ENCODE assay signal across 31 cellular contexts in the genomic region with DNA sequence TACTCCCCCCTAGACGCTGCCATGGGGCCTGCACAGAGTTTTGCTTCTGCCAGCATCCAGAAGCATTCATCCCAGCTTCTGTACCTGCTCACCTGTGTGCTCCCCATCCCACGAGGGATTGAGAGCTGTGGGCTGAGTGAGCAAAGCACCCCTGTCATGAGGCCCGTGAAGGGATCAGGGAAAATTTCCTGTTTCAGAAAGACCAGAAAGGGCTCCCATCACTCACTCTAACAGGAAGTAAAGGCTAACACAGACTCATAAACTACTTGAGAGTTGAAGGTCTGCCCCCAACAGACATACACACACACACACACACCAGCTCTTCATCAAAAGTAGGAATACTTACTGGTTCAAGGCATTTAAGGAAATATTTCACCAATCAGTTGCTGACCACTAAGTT.
"Had no signal": no experiment of that assay in that cellular context is flagged by ENCODE, and none has a peak within 500 bp of the region (broad histone marks: within the 10 kb centered on the region; RNA-seq: fewer than 3 reads in every experiment).

No MANE protein-coding gene starts in this region.

- H3K27ac Mint-ChIP-seq: activated CD4-positive, alpha-beta memory T cell treated with anti-CD3 and anti-CD28 coated beads for 36 hours; activated CD4-positive, alpha-beta T cell treated with anti-CD3 and anti-CD28 coated beads for 36 hours; activated CD4-positive, alpha-beta T cell treated with anti-CD3 and anti-CD28 coated beads, Interleukin-2, amount 10 ng/mL, durations not matched to agents 24 days and 14 days; activated naive CD4-positive, alpha-beta T cell treated with anti-CD3 and anti-CD28 coated beads, Interleukin-2, amount 10 ng/mL, durations not matched to agents 7 days and 5 days; activated naive CD4-positive, alpha-beta T cell treated with anti-CD3 and anti-CD28 coated beads, Interleukin-2, amount 50 U/mL, for 72 hours; activated naive CD8-positive, alpha-beta T cell treated with anti-CD3 and anti-CD28 coated beads, Interleukin-2, amount 10 ng/mL, durations not matched to agents 7 days and 5 days; activated T-cell treated with anti-CD3 and anti-CD28 coated beads, Interleukin-2, amount 50 U/mL, for 24 hours; activated T-cell treated with anti-CD3 and anti-CD28 coated beads, Interleukin-2, amount 50 U/mL, for 72 hours; brain; dendritic cell treated with granulocyte-macrophage colony-stimulating factor and Interleukin-4, amounts not matched to agents 40 ng/mL and 50 ng/mL, for 4 days; endodermal cell had no signal

- H3K9me3 Mint-ChIP-seq: activated CD4-positive, alpha-beta T cell treated with anti-CD3 and anti-CD28 coated beads, Interleukin-2, amount 10 ng/mL, durations not matched to agents 24 days and 14 days; activated naive CD8-positive, alpha-beta T cell treated with anti-CD3 and anti-CD28 coated beads, Interleukin-2, amount 10 ng/mL, durations not matched to agents 7 days and 5 days; activated T-cell treated with anti-CD3 and anti-CD28 coated beads, Interleukin-2, amount 50 U/mL, for 72 hours had no signal

- H3K27ac ChIP-seq: ascending aorta, breast epithelium, cardiac muscle cell, coronary artery, dorsolateral prefrontal cortex, esophagus muscularis mucosa, foreskin keratinocyte, gastrocnemius medialis had no signal

- H3K36me3 Mint-ChIP-seq: activated CD4-positive, alpha-beta memory T cell treated with anti-CD3 and anti-CD28 coated beads for 36 hours; activated naive CD4-positive, alpha-beta T cell treated with anti-CD3 and anti-CD28 coated beads, Interleukin-2, amount 10 ng/mL, durations not matched to agents 7 days and 5 days; activated naive CD8-positive, alpha-beta T cell treated with anti-CD3 and anti-CD28 coated beads, Interleukin-2, amount 10 ng/mL, durations not matched to agents 7 days and 5 days; brain had no signal

- H3K9me3 ChIP-seq: gastrocnemius medialis had no signal

- H3K4me3 ChIP-seq: ascending aorta, breast epithelium, cardiac muscle cell, coronary artery, dorsolateral prefrontal cortex, esophagus muscularis mucosa, gastrocnemius medialis had no signal

- ATAC-seq: activated CD4-positive, alpha-beta T cell treated with anti-CD3 and anti-CD28 coated beads for 36 hours; activated naive CD4-positive, alpha-beta T cell treated with anti-CD3 and anti-CD28 coated beads, Interleukin-2, amount 50 U/mL, for 72 hours; activated T-cell treated with anti-CD3 and anti-CD28 coated beads, Interleukin-2, amount 50 U/mL, for 72 hours; foreskin keratinocyte; gastrocnemius medialis had no signal

- DNase-seq: activated CD4-positive, alpha-beta memory T cell treated with anti-CD3 and anti-CD28 coated beads for 36 hours; activated CD4-positive, alpha-beta T cell treated with anti-CD3 and anti-CD28 coated beads for 36 hours; activated CD4-positive, alpha-beta T cell treated with anti-CD3 and anti-CD28 coated beads, Interleukin-2, amount 10 ng/mL, durations not matched to agents 24 days and 14 days; activated CD4-positive, CD25-positive, alpha-beta regulatory T cell; activated CD4-positive, CD25-positive, alpha-beta regulatory T cell treated with anti-CD3 and anti-CD28 coated beads, Interleukin-2, amount 50 U/mL, for 72 hours; activated CD8-positive, alpha-beta memory T cell treated with anti-CD3 and anti-CD28 coated beads, Interleukin-2, amount 50 U/mL, for 48 hours; activated gamma-delta T cell; activated naive CD4-positive, alpha-beta T cell; activated naive CD4-positive, alpha-beta T cell treated with anti-CD3 and anti-CD28 coated beads, Interleukin-2, amount 10 ng/mL, durations not matched to agents 7 days and 5 days; activated naive CD8-positive, alpha-beta T cell treated with anti-CD3 and anti-CD28 coated beads, Interleukin-2, amount 10 ng/mL, durations not matched to agents 7 days and 5 days; activated T-cell treated with anti-CD3 and anti-CD28 coated beads for 4 hours; activated T-cell treated with anti-CD3 and anti-CD28 coated beads, Interleukin-2, amount 50 U/mL, for 24 hours; activated T-cell treated with anti-CD3 and anti-CD28 coated beads, Interleukin-2, amount 50 U/mL, for 72 hours; central memory CD4-positive, alpha-beta T cell; cerebellar nuclear complex; dorsolateral prefrontal cortex; effector memory CD4-positive, alpha-beta T cell; endodermal cell; erythroblast; foreskin keratinocyte; gastrocnemius medialis; glutamatergic neuron; T-helper 2 cell had no signal

- H3K4me3 Mint-ChIP-seq: activated CD4-positive, alpha-beta memory T cell treated with anti-CD3 and anti-CD28 coated beads for 36 hours; activated CD4-positive, alpha-beta T cell treated with anti-CD3 and anti-CD28 coated beads for 36 hours; activated CD4-positive, alpha-beta T cell treated with anti-CD3 and anti-CD28 coated beads, Interleukin-2, amount 10 ng/mL, durations not matched to agents 24 days and 14 days; activated naive CD4-positive, alpha-beta T cell treated with anti-CD3 and anti-CD28 coated beads, Interleukin-2, amount 10 ng/mL, durations not matched to agents 7 days and 5 days; activated naive CD8-positive, alpha-beta T cell treated with anti-CD3 and anti-CD28 coated beads, Interleukin-2, amount 10 ng/mL, durations not matched to agents 7 days and 5 days; activated T-cell treated with anti-CD3 and anti-CD28 coated beads, Interleukin-2, amount 50 U/mL, for 24 hours; activated T-cell treated with anti-CD3 and anti-CD28 coated beads, Interleukin-2, amount 50 U/mL, for 72 hours; brain; dendritic cell treated with granulocyte-macrophage colony-stimulating factor and Interleukin-4, amounts not matched to agents 40 ng/mL and 50 ng/mL, for 4 days; endodermal cell had no signal

- H3K4me1 Mint-ChIP-seq: activated CD4-positive, alpha-beta T cell treated with anti-CD3 and anti-CD28 coated beads for 36 hours; activated CD4-positive, alpha-beta T cell treated with anti-CD3 and anti-CD28 coated beads, Interleukin-2, amount 10 ng/mL, durations not matched to agents 24 days and 14 days; activated naive CD4-positive, alpha-beta T cell treated with anti-CD3 and anti-CD28 coated beads, Interleukin-2, amount 10 ng/mL, durations not matched to agents 7 days and 5 days; activated naive CD8-positive, alpha-beta T cell treated with anti-CD3 and anti-CD28 coated beads, Interleukin-2, amount 10 ng/mL, durations not matched to agents 7 days and 5 days; brain had no signal

- H3K27me3 ChIP-seq: ascending aorta, breast epithelium, cardiac muscle cell, esophagus muscularis mucosa, foreskin keratinocyte, gastrocnemius medialis had no signal

- H3K36me3 ChIP-seq: ascending aorta, breast epithelium, cardiac muscle cell, esophagus muscularis mucosa, gastrocnemius medialis had no signal

- H3K4me1 ChIP-seq: ascending aorta, breast epithelium, esophagus muscularis mucosa, foreskin keratinocyte, gastrocnemius medialis had no signal

- H3K27me3 Mint-ChIP-seq: activated CD4-positive, alpha-beta memory T cell treated with anti-CD3 and anti-CD28 coated beads for 36 hours; activated CD4-positive, alpha-beta T cell treated with anti-CD3 and anti-CD28 coated beads for 36 hours; activated CD4-positive, alpha-beta T cell treated with anti-CD3 and anti-CD28 coated beads, Interleukin-2, amount 10 ng/mL, durations not matched to agents 24 days and 14 days; activated naive CD4-positive, alpha-beta T cell treated with anti-CD3 and anti-CD28 coated beads, Interleukin-2, amount 10 ng/mL, durations not matched to agents 7 days and 5 days; activated naive CD8-positive, alpha-beta T cell treated with anti-CD3 and anti-CD28 coated beads, Interleukin-2, amount 10 ng/mL, durations not matched to agents 7 days and 5 days; activated T-cell treated with anti-CD3 and anti-CD28 coated beads, Interleukin-2, amount 50 U/mL, for 24 hours; dendritic cell treated with granulocyte-macrophage colony-stimulating factor and Interleukin-4, amounts not matched to agents 40 ng/mL and 50 ng/mL, for 4 days had no signal
